ENCODE assay signal across 1 cellular context in the genomic region with DNA sequence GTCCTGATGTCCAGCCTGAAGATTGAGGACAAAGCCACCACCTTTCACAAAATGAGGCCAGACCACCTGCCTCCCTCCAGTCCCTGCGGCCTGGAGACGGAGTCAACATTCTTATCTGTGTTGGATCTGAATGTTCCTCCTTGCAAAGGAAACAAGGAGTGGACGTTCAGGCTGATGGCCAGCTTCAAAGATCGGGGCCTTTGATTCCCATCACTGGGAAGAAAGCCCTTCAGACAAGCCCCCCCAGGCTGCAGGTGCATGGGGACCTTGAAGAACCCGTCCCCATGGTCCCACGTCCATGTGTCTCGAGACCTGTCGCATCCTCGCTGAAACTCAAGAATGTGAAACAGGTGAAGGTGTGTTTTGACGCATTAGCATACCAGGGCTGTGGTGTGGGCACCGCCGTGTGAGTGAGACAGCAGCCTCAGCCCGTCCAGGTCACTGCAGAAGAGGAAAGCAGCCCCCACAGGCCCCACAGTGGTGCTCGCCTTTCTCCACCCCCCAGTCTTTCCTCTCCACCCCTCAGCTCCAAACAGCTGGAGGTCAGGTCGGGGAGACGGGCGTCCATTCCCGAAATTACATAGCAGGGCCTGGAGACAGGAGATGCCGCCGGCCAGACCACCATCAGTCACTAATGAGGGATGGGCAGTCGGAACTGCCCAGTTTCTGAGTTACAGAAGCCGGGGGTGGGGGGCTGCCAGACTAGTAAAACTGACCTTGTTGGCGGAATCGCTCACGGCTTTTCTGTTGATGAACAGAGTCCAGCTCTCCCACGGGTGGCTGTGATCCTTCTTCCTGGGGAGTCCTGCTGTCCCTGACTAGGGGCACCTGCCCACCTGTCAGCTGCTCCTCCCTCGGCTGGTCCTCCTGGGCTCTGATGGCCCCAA.
TF ChIP-seq lines count a peak whose summit lies in the region.

No MANE protein-coding gene starts in this region.

TF ChIP-seq in GM12878, 131 proteins besides CTCF, POLR2A, EP300 and RAD21:
- TF ChIP-seq DPF2 (IDR thresholded peaks at IDR 0.05) (no peak), HDAC6 (IDR thresholded peaks at IDR 0.05; ENCODE audit: unreplicated experiment) (no peak), TBL1XR1 (IDR thresholded peaks at IDR 0.05; ENCODE audit: low read depth, low read length) (no peak), SP1 (IDR thresholded peaks at IDR 0.05; ENCODE audit: low read depth, low read length) (no peak), IKZF1 (conservative IDR thresholded peaks at IDR 0.05) (no peak), SREBF1 (IDR thresholded peaks at IDR 0.05; ENCODE audit: low read length) (no peak), MTA3 (IDR thresholded peaks at IDR 0.05; ENCODE audit: borderline replicate concordance, low read length) (no peak), FOXK2 (IDR thresholded peaks at IDR 0.05) (no peak), EZH2 (IDR thresholded peaks at IDR 0.05; ENCODE audit: borderline replicate concordance, control insufficient read depth, low read depth, low read length) (no peak), KLF5 (IDR thresholded peaks at IDR 0.05; ENCODE audit: partially characterized antibody) (no peak)
- TF ChIP-seq, protein P1, sequence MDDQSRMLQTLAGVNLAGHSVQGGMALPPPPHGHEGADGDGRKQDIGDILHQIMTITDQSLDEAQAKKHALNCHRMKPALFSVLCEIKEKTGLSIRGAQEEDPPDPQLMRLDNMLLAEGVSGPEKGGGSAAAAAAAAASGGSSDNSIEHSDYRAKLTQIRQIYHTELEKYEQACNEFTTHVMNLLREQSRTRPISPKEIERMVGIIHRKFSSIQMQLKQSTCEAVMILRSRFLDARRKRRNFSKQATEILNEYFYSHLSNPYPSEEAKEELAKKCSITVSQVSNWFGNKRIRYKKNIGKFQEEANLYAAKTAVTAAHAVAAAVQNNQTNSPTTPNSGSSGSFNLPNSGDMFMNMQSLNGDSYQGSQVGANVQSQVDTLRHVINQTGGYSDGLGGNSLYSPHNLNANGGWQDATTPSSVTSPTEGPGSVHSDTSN (IDR thresholded peaks at IDR 0.05; ENCODE audit: insufficient replicate concordance, low read depth, low read length) = no peak
- TF ChIP-seq, protein P2, sequence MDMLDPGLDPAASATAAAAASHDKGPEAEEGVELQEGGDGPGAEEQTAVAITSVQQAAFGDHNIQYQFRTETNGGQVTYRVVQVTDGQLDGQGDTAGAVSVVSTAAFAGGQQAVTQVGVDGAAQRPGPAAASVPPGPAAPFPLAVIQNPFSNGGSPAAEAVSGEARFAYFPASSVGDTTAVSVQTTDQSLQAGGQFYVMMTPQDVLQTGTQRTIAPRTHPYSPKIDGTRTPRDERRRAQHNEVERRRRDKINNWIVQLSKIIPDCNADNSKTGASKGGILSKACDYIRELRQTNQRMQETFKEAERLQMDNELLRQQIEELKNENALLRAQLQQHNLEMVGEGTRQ (IDR thresholded peaks at IDR 0.05; ENCODE audit: borderline replicate concordance, low read depth, low read length) = no peak
TF ChIP-seq in GM12878: peak in this region for 0.
